In the genomic region with DNA sequence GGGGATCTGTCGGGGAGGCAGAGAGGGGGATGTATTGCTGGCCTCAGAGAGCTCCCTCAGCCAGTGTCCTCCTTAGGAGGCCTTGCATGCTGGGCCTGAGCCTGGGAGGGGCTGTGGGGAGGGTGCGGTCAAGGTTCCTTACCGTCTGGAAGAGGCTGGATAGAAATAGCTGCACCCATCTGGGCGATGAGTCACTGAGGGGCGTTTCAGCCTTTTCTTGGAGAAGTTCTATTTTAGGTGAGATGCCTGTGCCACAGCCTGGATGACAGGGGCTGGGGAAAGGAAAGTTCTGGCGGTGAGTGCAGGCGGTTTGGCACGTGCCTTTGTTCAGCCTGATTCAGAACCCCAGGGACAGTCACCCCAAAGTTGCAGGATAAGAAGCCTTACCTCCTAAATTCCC, we compare ENCODE assay signal across 11 cellular contexts. TPM values are rescaled to one million over a fixed set of nuclear protein-coding genes. Genes with fewer than 3 reads are reported as not detected.
DNase-seq lines count a peak whose midpoint lies in the region; ATAC-seq and TF ChIP-seq lines count a peak whose summit lies in the region.
"Had no signal": no experiment of that assay in that cellular context is flagged by ENCODE, and none has a peak within 500 bp of the region (broad histone marks: within the 10 kb centered on the region; RNA-seq: fewer than 3 reads in every experiment).

No MANE protein-coding gene starts in this region.

- DNase-seq in GM03348 (ENCODE audit: low spot score) (peak; percentile 61), NCI-H226 (peak; percentile 76), choroid plexus epithelial cell (ENCODE audit: low read depth) (peak; percentile 55), occipital lobe (lab: John Stamatoyannopoulos, UW) (peak; percentile 78), sciatic nerve (ENCODE audit: low spot score) (no peak), NCI-H2227 treated with DMSO at 0.1 percent for 48 hours (lab: John Stamatoyannopoulos, UW) (no peak), NCI-H748 treated with DMSO at 0.1 percent for 48 hours (lab: John Stamatoyannopoulos, UW) (no peak)
- DNase-seq: activated B cell treated with CpG ODN at 0.5 μM for 24 hours, DND-41, left colon had no signal

- no peak for ATAC-seq in sciatic nerve
- ATAC-seq in HG02759 (IDR thresholded peaks at IDR 0.05; ENCODE audit: unreplicated experiment) = no peak
- ATAC-seq: left colon had no signal

- intact Hi-C loops in sciatic nerve (cut with DNase I) = no loop called here

- no peak overlapping the region for H3K4me3 ChIP-seq in choroid plexus epithelial cell (ENCODE audit: low read depth, low read length)

- no peak for TF ChIP-seq CTCF in choroid plexus epithelial cell (conservative IDR thresholded peaks at IDR 0.05; ENCODE audit: low read depth, low read length)

RNA-seq across cellular contexts. Expression of a gene that starts 35.7 kb away (rescaled TPM):
- total RNA-seq in occipital lobe (65.4 TPM), sciatic nerve (51.0 TPM)

RNA-seq across cellular contexts. Expression of a gene that starts 50.8 kb away (rescaled TPM):
- total RNA-seq in occipital lobe (7.5 TPM), sciatic nerve (20.6 TPM)

RNA-seq across cellular contexts. Expression of a gene that starts 50.9 kb away (rescaled TPM):
- 23.2 TPM for total RNA-seq in occipital lobe
- 37.9 TPM for total RNA-seq in sciatic nerve

Comparison
In these comparisons a context has a peak if more than half of its experiments do, and no peak if none do; other contexts are left out.
1. DNase-seq: peak in GM03348 (single experiment), NCI-H226 (single experiment), choroid plexus epithelial cell (single experiment) and occipital lobe (single experiment); none in sciatic nerve (single experiment), NCI-H2227 treated with DMSO at 0.1 percent for 48 hours (single experiment) and NCI-H748 treated with DMSO at 0.1 percent for 48 hours (single experiment).